21 cellular contexts compared by ENCODE assay signal in genomic region chr17:29524692-29525091, GRCh38.
"Had no signal": no experiment of that assay in that cellular context is flagged by ENCODE, and none has a peak within 500 bp of the region (broad histone marks: within the 10 kb centered on the region; RNA-seq: fewer than 3 reads in every experiment).

No MANE protein-coding gene starts in this region.

- ATAC-seq: activated CD8-positive, alpha-beta memory T cell treated with anti-CD3 and anti-CD28 coated beads, Interleukin-2, amount 10 ng/mL, durations not matched to agents 7 days and 5 days; foreskin keratinocyte; left lung; WTC11 had no signal

- H3K4me1 ChIP-seq: esophagus squamous epithelium, foreskin keratinocyte, left lung, neural progenitor cell, prostate gland, right atrium auricular region, tibial nerve had no signal

- H3K4me3 ChIP-seq: esophagus squamous epithelium, left lung, neural progenitor cell, prostate gland, right atrium auricular region, tibial nerve had no signal

- H3K4me3 Mint-ChIP-seq: activated CD4-positive, alpha-beta memory T cell treated with anti-CD3 and anti-CD28 coated beads, Interleukin-2, amount 10 ng/mL, durations not matched to agents 7 days and 5 days; activated CD8-positive, alpha-beta memory T cell treated with anti-CD3 and anti-CD28 coated beads, Interleukin-2, amount 10 ng/mL, durations not matched to agents 7 days and 5 days; activated naive CD8-positive, alpha-beta T cell treated with anti-CD3 and anti-CD28 coated beads for 36 hours; neural progenitor cell; stimulated activated naive CD8-positive, alpha-beta T cell treated with anti-CD3 and anti-CD28 coated beads, Interleukin-15, Interleukin-2, amounts not matched to agents 100 ng/mL and 50 ng/mL, for 24 hours; T-helper 2 cell treated with Interferon-gamma antibody and Interleukin-4, amounts not matched to agents 5 μg/mL and 100 μg/mL, for 36 hours; WTC11 had no signal

- H3K9me3 ChIP-seq: esophagus squamous epithelium, left lung, prostate gland, right atrium auricular region, tibial nerve had no signal

- H3K27me3 Mint-ChIP-seq: activated CD4-positive, alpha-beta memory T cell treated with anti-CD3 and anti-CD28 coated beads, Interleukin-2, amount 10 ng/mL, durations not matched to agents 7 days and 5 days; activated CD8-positive, alpha-beta memory T cell treated with anti-CD3 and anti-CD28 coated beads, Interleukin-2, amount 10 ng/mL, durations not matched to agents 7 days and 5 days; activated naive CD8-positive, alpha-beta T cell treated with anti-CD3 and anti-CD28 coated beads for 36 hours; stimulated activated naive CD8-positive, alpha-beta T cell treated with anti-CD3 and anti-CD28 coated beads, Interleukin-15, Interleukin-2, amounts not matched to agents 100 ng/mL and 50 ng/mL, for 24 hours had no signal

- H3K36me3 ChIP-seq: prostate gland had no signal

- H3K27ac Mint-ChIP-seq: activated CD4-positive, alpha-beta memory T cell treated with anti-CD3 and anti-CD28 coated beads, Interleukin-2, amount 10 ng/mL, durations not matched to agents 7 days and 5 days; activated CD8-positive, alpha-beta memory T cell treated with anti-CD3 and anti-CD28 coated beads, Interleukin-2, amount 10 ng/mL, durations not matched to agents 7 days and 5 days; activated naive CD8-positive, alpha-beta T cell treated with anti-CD3 and anti-CD28 coated beads for 36 hours; neural progenitor cell; stimulated activated naive CD8-positive, alpha-beta T cell treated with anti-CD3 and anti-CD28 coated beads, Interleukin-15, Interleukin-2, amounts not matched to agents 100 ng/mL and 50 ng/mL, for 24 hours; T-helper 2 cell treated with Interferon-gamma antibody and Interleukin-4, amounts not matched to agents 5 μg/mL and 100 μg/mL, for 36 hours; WTC11 had no signal

- H3K4me2 ChIP-seq: neural progenitor cell had no signal

- H3K27ac ChIP-seq: esophagus squamous epithelium, foreskin keratinocyte, left lung, neural progenitor cell, prostate gland, right atrium auricular region, tibial nerve had no signal

- DNase-seq: activated CD4-positive, alpha-beta memory T cell treated with anti-CD3 and anti-CD28 coated beads, Interleukin-2, amount 10 ng/mL, durations not matched to agents 7 days and 5 days; activated CD4-positive, alpha-beta T cell treated with anti-CD3 and anti-CD28 coated beads for 4 hours; activated CD8-positive, alpha-beta memory T cell treated with anti-CD3 and anti-CD28 coated beads, Interleukin-2, amount 10 ng/mL, durations not matched to agents 7 days and 5 days; activated naive CD4-positive, alpha-beta T cell; activated naive CD8-positive, alpha-beta T cell treated with anti-CD3 and anti-CD28 coated beads for 36 hours; amniotic stem cell; cortex of kidney; effector CD4-positive, alpha-beta T cell; esophagus squamous epithelium; foreskin keratinocyte; glutamatergic neuron; hippocampal formation; kidney; left lung had no signal

- H2AFZ ChIP-seq: neural progenitor cell had no signal

- H3K27me3 ChIP-seq: esophagus squamous epithelium, foreskin keratinocyte, left lung, neural progenitor cell, right atrium auricular region, tibial nerve had no signal

- H3K4me1 Mint-ChIP-seq: activated CD4-positive, alpha-beta memory T cell treated with anti-CD3 and anti-CD28 coated beads, Interleukin-2, amount 10 ng/mL, durations not matched to agents 7 days and 5 days; activated naive CD8-positive, alpha-beta T cell treated with anti-CD3 and anti-CD28 coated beads for 36 hours; neural progenitor cell; WTC11 had no signal

- H3K9me3 Mint-ChIP-seq: activated CD4-positive, alpha-beta memory T cell treated with anti-CD3 and anti-CD28 coated beads, Interleukin-2, amount 10 ng/mL, durations not matched to agents 7 days and 5 days; activated naive CD8-positive, alpha-beta T cell treated with anti-CD3 and anti-CD28 coated beads for 36 hours; neural progenitor cell; stimulated activated naive CD8-positive, alpha-beta T cell treated with anti-CD3 and anti-CD28 coated beads, Interleukin-15, Interleukin-2, amounts not matched to agents 100 ng/mL and 50 ng/mL, for 24 hours; T-helper 2 cell treated with Interferon-gamma antibody and Interleukin-4, amounts not matched to agents 5 μg/mL and 100 μg/mL, for 36 hours; WTC11 had no signal

- H3K9ac ChIP-seq: neural progenitor cell had no signal
